ENCODE assay signal across 17 cellular contexts in the genomic region with DNA sequence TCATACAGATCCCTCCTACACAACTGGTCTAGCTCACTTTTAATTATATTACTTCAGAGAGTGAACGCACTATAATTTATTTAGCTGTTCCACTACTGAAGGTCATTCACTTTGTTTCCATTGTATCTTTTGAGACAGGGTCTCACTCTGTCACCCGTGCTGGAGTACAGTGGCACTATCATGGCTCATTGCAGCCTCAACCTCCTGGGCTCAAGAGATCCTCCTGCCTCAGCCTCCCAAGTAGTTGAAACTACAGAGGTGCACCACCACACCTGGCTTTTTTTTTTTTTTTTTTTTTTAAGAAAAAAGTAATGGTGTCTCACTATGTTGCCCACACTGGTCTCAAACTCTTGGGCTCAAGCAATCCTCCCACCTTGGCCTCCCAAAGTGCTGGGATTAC.
"Had no signal": no experiment of that assay in that cellular context is flagged by ENCODE, and none has a peak within 500 bp of the region (broad histone marks: within the 10 kb centered on the region; RNA-seq: fewer than 3 reads in every experiment).

No MANE protein-coding gene starts in this region.

- H3K9me3 Mint-ChIP-seq: neural crest cell; T-helper 2 cell treated with Interferon-gamma antibody and Interleukin-4, amounts not matched to agents 5 μg/mL and 100 μg/mL, for 36 hours had no signal

- H3K9me3 ChIP-seq: adrenal gland, gastrocnemius medialis, ovary, uterus had no signal

- H3K36me3 ChIP-seq: adrenal gland, gastrocnemius medialis, ovary, uterus had no signal

- H3K4me1 ChIP-seq: gastrocnemius medialis, uterus had no signal

- H3K4me3 Mint-ChIP-seq: neural crest cell had no signal

- H3K4me3 ChIP-seq: adrenal gland, gastrocnemius medialis, ovary, uterus had no signal

- DNase-seq: activated CD8-positive, alpha-beta memory T cell treated with anti-CD3 and anti-CD28 coated beads for 24 hours; activated effector memory CD4-positive, alpha-beta T cell treated with anti-CD3 and anti-CD28 coated beads, Interleukin-2, amount 50 U/mL, for 16 hours; adrenal gland; caudate nucleus; cortex of kidney; effector CD8-positive, alpha-beta T cell; gastrocnemius medialis; kidney; left ventricle myocardium superior; mesenchymal stem cell; ovary; stimulated activated CD4-positive, alpha-beta T cell treated with anti-CD3 and anti-CD28 coated beads, Interleukin-2, amount 100 ng/mL, for 48 hours; uterus had no signal

- H3K27ac ChIP-seq: adrenal gland, epithelial cell of prostate, gastrocnemius medialis, ovary, uterus had no signal

- ATAC-seq: activated CD4-positive, CD25-positive, alpha-beta regulatory T cell treated with anti-CD3 and anti-CD28 coated beads, Interleukin-2, amount 50 U/mL, for 24 hours; gastrocnemius medialis; left ventricle myocardium superior had no signal

- H3K27me3 ChIP-seq: adrenal gland, gastrocnemius medialis, ovary, uterus had no signal
